Comparison of ENCODE assay signal across 9 cellular contexts in genomic region chr11:2428322-2428795, GRCh38. TPM values are rescaled to one million over a fixed set of nuclear protein-coding genes. Genes with fewer than 3 reads are reported as not detected.
A peak's percentile ranks its signal among the peaks of the same experiment; 100 is the strongest.
DNase-seq lines count a peak whose midpoint lies in the region; ATAC-seq, FAIRE-seq and TF ChIP-seq lines count a peak whose summit lies in the region.
"Had no signal": no experiment of that assay in that cellular context is flagged by ENCODE, and none has a peak within 500 bp of the region (broad histone marks: within the 10 kb centered on the region; RNA-seq: fewer than 3 reads in every experiment).

No MANE protein-coding gene starts in this region.

- H3K9ac ChIP-seq in OCI-LY1 (ENCODE audit: low read length), result no peak overlapping the region

- ATAC-seq in pancreas, result peak; percentile 74 to 94 (median 90)
- no peak for ATAC-seq in HG03045 (IDR thresholded peaks at IDR 0.05; ENCODE audit: unreplicated experiment)

- H3K4me1 Mint-ChIP-seq in activated T-helper 1 cell treated with anti-CD3 and anti-CD28 coated beads, Interleukin-12 subunit alpha, Interleukin-12 subunit beta, Interleukin-2, Interleukin-4 antibody, amounts not matched to agents 30 ng/mL and 10 ng/mL and 1 ng/mL, durations not matched to agents 14 hours and 24 hours and 36 hours (ENCODE audit: low read depth), result no peaks in the 10 kb centered on the region

- no peaks in the 10 kb centered on the region for H3K79me2 ChIP-seq in OCI-LY1 (ENCODE audit: insufficient read depth, low read length)

- TF ChIP-seq POLR2A in transverse colon (IDR thresholded peaks at IDR 0.05), result no peak

- no peaks in the 10 kb centered on the region for H3K9me2 ChIP-seq in OCI-LY1 (ENCODE audit: low read depth, low read length)

- H3K4me3 Mint-ChIP-seq in activated T-helper 1 cell treated with anti-CD3 and anti-CD28 coated beads, Interleukin-12 subunit alpha, Interleukin-12 subunit beta, Interleukin-2, Interleukin-4 antibody, amounts not matched to agents 30 ng/mL and 10 ng/mL and 1 ng/mL, durations not matched to agents 14 hours and 24 hours and 36 hours, result no peak overlapping the region

- H3K4me3 ChIP-seq in H7 (ENCODE audit: insufficient read depth, low read depth, low read length), result no peak overlapping the region
- no peak overlapping the region for H3K4me3 ChIP-seq in OCI-LY1 (ENCODE audit: low read depth, low read length, poor library complexity, severe bottlenecking)
- H3K4me3 ChIP-seq in foreskin fibroblast (ENCODE audit: low read depth in 1 of 2, low read length in 2 of 2), result no peak overlapping the region
- no peak overlapping the region for H3K4me3 ChIP-seq in pancreas
- H3K4me3 ChIP-seq in transverse colon, result no peak overlapping the region
- H3K4me3 ChIP-seq: skin epidermis had no signal

- peak; percentile 96 for TF ChIP-seq CTCF in OCI-LY1 (IDR thresholded peaks at IDR 0.05; ENCODE audit: low read length)
- TF ChIP-seq CTCF in foreskin fibroblast (IDR thresholded peaks at IDR 0.05; ENCODE audit: low read depth, low read length), result peak; percentile 74
- TF ChIP-seq CTCF in pancreas (IDR thresholded peaks at IDR 0.05), result peak; percentile 73 to 90 (median 82)
- peak; percentile 81 to 99 (median 89) for TF ChIP-seq CTCF in transverse colon (IDR thresholded peaks at IDR 0.05)

- no peaks in the 10 kb centered on the region for H3K9me3 ChIP-seq in OCI-LY1 (ENCODE audit: low read length)
- H3K9me3 ChIP-seq in pancreas, result no peaks in the 10 kb centered on the region
- no peaks in the 10 kb centered on the region for H3K9me3 ChIP-seq in transverse colon

- no peaks in the 10 kb centered on the region for H3F3A ChIP-seq in OCI-LY1 (ENCODE audit: insufficient read depth, low read length)

- H3K9me3 Mint-ChIP-seq in activated T-helper 1 cell treated with anti-CD3 and anti-CD28 coated beads, Interleukin-12 subunit alpha, Interleukin-12 subunit beta, Interleukin-2, Interleukin-4 antibody, amounts not matched to agents 30 ng/mL and 10 ng/mL and 1 ng/mL, durations not matched to agents 14 hours and 24 hours and 36 hours, result no peaks in the 10 kb centered on the region

- FAIRE-seq in pancreas (lab: Jason Lieb, UNC), result no peak

- no peaks in the 10 kb centered on the region for H3K27me3 ChIP-seq in H7 (ENCODE audit: control insufficient read depth, insufficient read depth, low read length)
- H3K27me3 ChIP-seq in OCI-LY1 (ENCODE audit: insufficient read depth, low read length), result no peaks in the 10 kb centered on the region
- no peaks in the 10 kb centered on the region for H3K27me3 ChIP-seq in pancreas
- H3K27me3 ChIP-seq in transverse colon, result peaks cover 27% of the 10 kb centered on the region

- WGBS in pancreas, 2 donors, result 42 to 44% methylated on average over 8 of the region's 8 CpGs
- WGBS in transverse colon (ENCODE audit: low coverage in 1 of 2), 2 donors, result 57 to 75% methylated on average over 7 to 8 of the region's 8 CpGs

- no peaks in the 10 kb centered on the region for H3K27me3 Mint-ChIP-seq in activated T-helper 1 cell treated with anti-CD3 and anti-CD28 coated beads, Interleukin-12 subunit alpha, Interleukin-12 subunit beta, Interleukin-2, Interleukin-4 antibody, amounts not matched to agents 30 ng/mL and 10 ng/mL and 1 ng/mL, durations not matched to agents 14 hours and 24 hours and 36 hours (ENCODE audit: insufficient read depth)

- in situ Hi-C loops in transverse colon (cut with MboI; ENCODE audit: low pct_ligation_motif_present in 1 of 4, low pct_unique_long_range_greater_than_20kb in 1 of 4, low sequenced_read_pairs in 3 of 4), result loop anchor here (5.0 to 25.0 kb wide), 9 partner anchors 104 to 469 kb away; partner anchors contain the start of gene CDKN1C (in 1 of the 4)

- no peak overlapping the region for H3K27ac ChIP-seq in OCI-LY1 (ENCODE audit: low read depth, low read length, poor library complexity, severe bottlenecking)
- no peak overlapping the region for H3K27ac ChIP-seq in pancreas
- no peak overlapping the region for H3K27ac ChIP-seq in transverse colon
- H3K27ac ChIP-seq: skin epidermis had no signal

- H4K20me1 ChIP-seq in OCI-LY1 (ENCODE audit: insufficient read depth, low read length), result no peaks in the 10 kb centered on the region

- H3K27ac Mint-ChIP-seq in activated T-helper 1 cell treated with anti-CD3 and anti-CD28 coated beads, Interleukin-12 subunit alpha, Interleukin-12 subunit beta, Interleukin-2, Interleukin-4 antibody, amounts not matched to agents 30 ng/mL and 10 ng/mL and 1 ng/mL, durations not matched to agents 14 hours and 24 hours and 36 hours, result no peak overlapping the region

- intact Hi-C loops in activated T-helper 1 cell treated with anti-CD3 and anti-CD28 coated beads, Interleukin-12 subunit alpha, Interleukin-12 subunit beta, Interleukin-2, Interleukin-4 antibody, amounts not matched to agents 30 ng/mL and 10 ng/mL and 1 ng/mL, durations not matched to agents 14 hours and 24 hours and 36 hours (cut with micrococcal nuclease), result loop anchor here (1.0 kb wide), 1 partner anchor 460 kb away; no protein-coding TSS in a partner anchor
- intact Hi-C loops in pancreas (cut with DNase I) (loop anchor here (5.0 kb wide), 2 partner anchors 104 to 464 kb away; no protein-coding TSS in a partner anchor), transverse colon (cut with DNase I; ENCODE audit: low total_unique reads) (loop anchor here (5.0 to 10.0 kb wide), 2 partner anchors 99 to 466 kb away; no protein-coding TSS in a partner anchor)

- H2AFZ ChIP-seq in OCI-LY1 (ENCODE audit: low read length), result no peak overlapping the region

- H3K4me1 ChIP-seq in OCI-LY1 (ENCODE audit: insufficient read depth, low read length, severe bottlenecking) (no peaks in the 10 kb centered on the region), pancreas (no peaks in the 10 kb centered on the region), transverse colon (peaks cover 0 to 5% (median 3%) of the 10 kb centered on the region in 4 donors)

- H3K36me3 ChIP-seq in H7 (replicated peaks; ENCODE audit: control insufficient read depth, insufficient read depth, low read length), result no peaks in the 10 kb centered on the region
- no peaks in the 10 kb centered on the region for H3K36me3 ChIP-seq in OCI-LY1 (ENCODE audit: insufficient read depth, low read length)
- no peaks in the 10 kb centered on the region for H3K36me3 ChIP-seq in pancreas
- no peaks in the 10 kb centered on the region for H3K36me3 ChIP-seq in transverse colon

- TF ChIP-seq EP300 in transverse colon (IDR thresholded peaks at IDR 0.05; ENCODE audit: low read depth), result no peak

- no peaks in the 10 kb centered on the region for H3K36me3 Mint-ChIP-seq in activated T-helper 1 cell treated with anti-CD3 and anti-CD28 coated beads, Interleukin-12 subunit alpha, Interleukin-12 subunit beta, Interleukin-2, Interleukin-4 antibody, amounts not matched to agents 30 ng/mL and 10 ng/mL and 1 ng/mL, durations not matched to agents 14 hours and 24 hours and 36 hours (ENCODE audit: low read depth)

- no peak overlapping the region for H3K4me2 ChIP-seq in OCI-LY1 (ENCODE audit: low read length)

- DNase-seq in AG08396 (ENCODE audit: low spot score) (peak; percentile 80), H7 (peak; percentile 94), foreskin fibroblast (peak; percentile 14 to 62), pancreas (peak; percentile 62 to 97 (median 86)), transverse colon (peak; percentile 88)
- DNase-seq in activated T-helper 1 cell treated with anti-CD3 and anti-CD28 coated beads, Interleukin-12 subunit alpha, Interleukin-12 subunit beta, Interleukin-2, Interleukin-4 antibody, amounts not matched to agents 30 ng/mL and 10 ng/mL and 1 ng/mL, durations not matched to agents 14 hours and 24 hours and 36 hours (ENCODE audit: low spot score), result peak; percentile 67

RNA-seq across cellular contexts. Expression of gene TRPM5, which starts 16.0 kb away (rescaled TPM):
- not detected in 2 replicates for total RNA-seq in H7 (2014; rRNA removed; shearing (Covaris generic))
- total RNA-seq in activated T-helper 1 cell treated with anti-CD3 and anti-CD28 coated beads, Interleukin-12 subunit alpha, Interleukin-12 subunit beta, Interleukin-2, Interleukin-4 antibody, amounts not matched to agents 30 ng/mL and 10 ng/mL and 1 ng/mL, durations not matched to agents 14 hours and 24 hours and 36 hours, result not detected in 2 replicates
- total RNA-seq in pancreas (1 to 10 TPM in 3 of 6 donors, under 1 TPM in 3; 0.51 to 2.8 (median 0.95) TPM), transverse colon (1 to 10 TPM; 1.4 to 7.5 (median 4.3) TPM)
- polyA plus RNA-seq in pancreas, result 1 to 10 TPM; 4.3 to 4.8 TPM

RNA-seq across cellular contexts. Expression of gene KCNQ1, which starts 16.4 kb away (rescaled TPM):
- total RNA-seq in H7 (2014; rRNA removed; shearing (Covaris generic)), result 0.18 and 0.48 TPM in 2 replicates
- 5.3 and 6.4 TPM in 2 replicates for total RNA-seq in activated T-helper 1 cell treated with anti-CD3 and anti-CD28 coated beads, Interleukin-12 subunit alpha, Interleukin-12 subunit beta, Interleukin-2, Interleukin-4 antibody, amounts not matched to agents 30 ng/mL and 10 ng/mL and 1 ng/mL, durations not matched to agents 14 hours and 24 hours and 36 hours
- 10 to 100 TPM; 25.2 to 61.1 (median 46.7) TPM for total RNA-seq in pancreas
- polyA plus RNA-seq in pancreas, result 10 to 100 TPM; 14.0 to 50.0 TPM
- 10 to 100 TPM in 3 of 4 donors, 1 to 10 TPM in 1; 5.6 to 46.8 (median 24.6) TPM for total RNA-seq in transverse colon

RNA-seq across cellular contexts. Expression of gene TSSC4, which starts 27.8 kb away (rescaled TPM):
- total RNA-seq in H7 (2014; rRNA removed; shearing (Covaris generic)), result 60.5 and 62.5 TPM in 2 replicates
- total RNA-seq in activated T-helper 1 cell treated with anti-CD3 and anti-CD28 coated beads, Interleukin-12 subunit alpha, Interleukin-12 subunit beta, Interleukin-2, Interleukin-4 antibody, amounts not matched to agents 30 ng/mL and 10 ng/mL and 1 ng/mL, durations not matched to agents 14 hours and 24 hours and 36 hours, result 70.8 and 76.4 TPM in 2 replicates
- total RNA-seq in pancreas (10 to 100 TPM; 16.8 to 27.7 (median 19.7) TPM), transverse colon (10 to 100 TPM; 13.3 to 38.9 (median 36.0) TPM)
- polyA plus RNA-seq in pancreas, result 10 to 100 TPM; 54.3 to 60.0 TPM

RNA-seq across cellular contexts. Expression of gene CD81, which starts 51.2 kb away (rescaled TPM):
- total RNA-seq in H7 (2014; rRNA removed; shearing (Covaris generic)), result 157 and 165 TPM in 2 replicates
- 236 and 247 TPM in 2 replicates for total RNA-seq in activated T-helper 1 cell treated with anti-CD3 and anti-CD28 coated beads, Interleukin-12 subunit alpha, Interleukin-12 subunit beta, Interleukin-2, Interleukin-4 antibody, amounts not matched to agents 30 ng/mL and 10 ng/mL and 1 ng/mL, durations not matched to agents 14 hours and 24 hours and 36 hours
- 100 to 1,000 TPM; 154 to 337 (median 236) TPM for total RNA-seq in pancreas
- 100 to 1,000 TPM; 166 to 392 TPM for polyA plus RNA-seq in pancreas
- total RNA-seq in transverse colon, result 100 to 1,000 TPM; 156 to 406 (median 255) TPM

Comparison
In these comparisons a context has a peak if more than half of its experiments do, and no peak if none do; other contexts are left out.
1. DNase-seq: peak in every context shown above with its lines; median percentile 94 in H7; 88 in transverse colon; 86 in pancreas; 80 in AG08396; 67 in activated T-helper 1 cell treated with anti-CD3 and anti-CD28 coated beads, Interleukin-12 subunit alpha, Interleukin-12 subunit beta, Interleukin-2, Interleukin-4 antibody, amounts not matched to agents 30 ng/mL and 10 ng/mL and 1 ng/mL, durations not matched to agents 14 hours and 24 hours and 36 hours; 38 in foreskin fibroblast.